In genomic region chr14:75981426-75981825, GRCh38 we compare ENCODE assay signal across 8 cellular contexts. TPM values are rescaled to one million over a fixed set of nuclear protein-coding genes. Genes with fewer than 3 reads are reported as not detected.
DNase-seq lines count a peak whose midpoint lies in the region; ATAC-seq and TF ChIP-seq lines count a peak whose summit lies in the region.

No MANE protein-coding gene starts in this region.

- H3K4me3 ChIP-seq in HCT116 (replicated peaks in 1 of 2; ENCODE audit: low read depth in 1 of 2, low read length in 2 of 2), result peak overlapping the region; percentile 53 to 86; a peak in 3 of 4 replicates
- H3K4me3 ChIP-seq in astrocyte of the spinal cord (ENCODE audit: low read depth, low read length), result peak overlapping the region; percentile 55

- no peak overlapping the region for H2AFZ ChIP-seq in HCT116 (ENCODE audit: low read depth, low read length, poor library complexity, severe bottlenecking)

- TF ChIP-seq RAD21 in HCT116 (IDR thresholded peaks at IDR 0.05; ENCODE audit: low read depth), result no peak

- BruUV-seq in HCT116 (replicated peaks; lab: Mats Ljungman, UMichigan), result TSS peak; percentile 72

- no peak for ATAC-seq in HCT116
- ATAC-seq in HG03469 (IDR thresholded peaks at IDR 0.05; ENCODE audit: unreplicated experiment), result no peak

- no peaks in the 10 kb centered on the region for H4K20me1 ChIP-seq in HCT116 (ENCODE audit: insufficient read depth)

- CTCF ChIA-PET in HCT116 (lab: Charles Lee), result interaction anchor here (1.3 to 7.2 kb wide), 10 partner anchors 8 to 421 kb away, joined by 3 to 176 read pairs (median 7); no protein-coding TSS in a partner anchor

- no peaks in the 10 kb centered on the region for H3K9me2 ChIP-seq in HCT116 (ENCODE audit: insufficient read depth)

- H3K27me3 ChIP-seq in HCT116 (ENCODE audit: insufficient read depth, low read length) (no peaks in the 10 kb centered on the region), layer of hippocampus (ENCODE audit: control insufficient read depth, insufficient read depth, low read length) (no peaks in the 10 kb centered on the region)

- TF ChIP-seq CTCF in HCT116 (IDR thresholded peaks at IDR 0.05 in 2 of 3, conservative IDR thresholded peaks at IDR 0.05 in 1 of 3; ENCODE audit: borderline replicate concordance in 1 of 3, insufficient read depth in 1 of 3, low read depth in 2 of 3, low read length in 2 of 3), result no peak
- no peak for TF ChIP-seq CTCF in astrocyte of the spinal cord (IDR thresholded peaks at IDR 0.05; ENCODE audit: low read depth, low read length)

- POLR2A ChIA-PET in HCT116 (lab: Charles Lee), result no interaction called here

- peaks cover 12 to 23% of the 10 kb centered on the region in 2 experiments for H3K4me1 ChIP-seq in HCT116 (ENCODE audit: control insufficient read depth in 1 of 2, insufficient read depth in 2 of 2, low read length in 2 of 2)

- RAD21 ChIA-PET in HCT116 (lab: Charles Lee; ENCODE audit: low non-redundant PET in 1 of 2, low total read pairs in 2 of 2, uncharacterized antibody in 2 of 2, unreplicated experiment in 2 of 2), result interaction anchor here (0.6 to 3.3 kb wide), 9 partner anchors 34 to 273 kb away, joined by 3 to 16 read pairs (median 9); no protein-coding TSS in a partner anchor

- intact Hi-C loops in HCT116 (cut with micrococcal nuclease), result no loop called here

- TF ChIP-seq POLR2A in HCT116 (IDR thresholded peaks at IDR 0.05; ENCODE audit: borderline replicate concordance, extremely low read depth, insufficient read depth, insufficient read length), result no peak

- H3K4me2 ChIP-seq in HCT116 (ENCODE audit: low read length), result peak overlapping the region; percentile 99

- no peak overlapping the region for H3K27ac ChIP-seq in HCT116 (ENCODE audit: low read depth, low read length)
- peak overlapping the region; percentile 89 for H3K27ac ChIP-seq in layer of hippocampus (ENCODE audit: low read depth, low read length)

- H3K9me3 ChIP-seq in HCT116 (ENCODE audit: control insufficient read depth in 1 of 2, insufficient read depth in 1 of 2, low read depth in 1 of 2, low read length in 2 of 2), result no peaks in the 10 kb centered on the region

- DNase-seq in DMS153 treated with DMSO at 0.1 percent for 48 hours (lab: John Stamatoyannopoulos, UW; ENCODE audit: unreplicated experiment), result peak; percentile 5
- no peak for DNase-seq in DMS153 (lab: John Stamatoyannopoulos, UW)
- no peak for DNase-seq in HCT116 (ENCODE audit: low read depth, low spot score)
- peak; percentile 90 for DNase-seq in NCI-H69 (lab: John Stamatoyannopoulos, UW)
- DNase-seq in astrocyte of the spinal cord (ENCODE audit: low read depth, low spot score), result no peak
- DNase-seq in stimulated activated CD4-positive, alpha-beta T cell treated with anti-CD3 and anti-CD28 coated beads, TNF-alpha, amount 100 ng/mL, for 24 hours (ENCODE audit: low read depth in 3 of 3), result peak in 2 of 3 experiments; percentile 6 to 32

- H3K9ac ChIP-seq in HCT116 (ENCODE audit: low read length), result peak overlapping the region; percentile 77; the same call in 1 of the 2 replicates

- H3K36me3 ChIP-seq in HCT116 (ENCODE audit: control insufficient read depth in 1 of 2, insufficient read depth in 2 of 2, low read length in 2 of 2), result no peaks in the 10 kb centered on the region

- in situ Hi-C loops in astrocyte of the spinal cord (cut with HindIII; ENCODE audit: low sequenced_read_pairs), result no loop called here

- 0 out of 2 replicates have a peak, but pooled peaks cover 2% of the 10 kb centered on the region for H3K79me2 ChIP-seq in HCT116 (ENCODE audit: insufficient read depth, low read length)

TF ChIP-seq in HCT116, 20 proteins besides CTCF, POLR2A, EP300 and RAD21:
- TF ChIP-seq, protein P1, sequence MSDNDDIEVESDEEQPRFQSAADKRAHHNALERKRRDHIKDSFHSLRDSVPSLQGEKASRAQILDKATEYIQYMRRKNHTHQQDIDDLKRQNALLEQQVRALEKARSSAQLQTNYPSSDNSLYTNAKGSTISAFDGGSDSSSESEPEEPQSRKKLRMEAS (IDR thresholded peaks at IDR 0.05), result no peak
- TF ChIP-seq FOSL1 (IDR thresholded peaks at IDR 0.05; ENCODE audit: low read depth) (no peak), ZNF274 (IDR thresholded peaks at IDR 0.05; ENCODE audit: low read depth, low read length) (no peak), TCF7L2 (IDR thresholded peaks at IDR 0.05; ENCODE audit: borderline replicate concordance, extremely low read depth, insufficient read depth, insufficient read length) (no peak), YY1 (IDR thresholded peaks at IDR 0.05; ENCODE audit: extremely low read depth, insufficient replicate concordance, low read depth, low read length) (no peak), ZFX (IDR thresholded peaks at IDR 0.05) (no peak), SRF (IDR thresholded peaks at IDR 0.05; ENCODE audit: low read depth) (no peak), SP1 (IDR thresholded peaks at IDR 0.05; ENCODE audit: low read depth) (no peak), EGR1 (IDR thresholded peaks at IDR 0.05; ENCODE audit: low read depth) (no peak), EZH2phosphoT487 (IDR thresholded peaks at IDR 0.05; ENCODE audit: borderline replicate concordance) (no peak), JUND (IDR thresholded peaks at IDR 0.05) (no peak), ELF1 (IDR thresholded peaks at IDR 0.05; ENCODE audit: borderline replicate concordance, low read depth) (no peak), ZBTB33 (IDR thresholded peaks at IDR 0.05; ENCODE audit: extremely low read depth, insufficient replicate concordance, low read length) (no peak), SIN3A (IDR thresholded peaks at IDR 0.05; ENCODE audit: low read depth) (no peak)
TF ChIP-seq in HCT116: peak in this region for 0.

RNA-seq across cellular contexts. Expression of gene TGFB3, which starts 0.4 kb away (rescaled TPM):
- 1.6 TPM for total RNA-seq in HCT116 (2021; ENCODE audit: unreplicated experiment)
- polyA plus RNA-seq in HCT116 (2012), result 1.7 and 2.0 TPM in 2 replicates

RNA-seq across cellular contexts. Expression of gene IFT43, which starts 4.1 kb away (rescaled TPM):
- 24.2 TPM for total RNA-seq in HCT116 (2021; ENCODE audit: unreplicated experiment)
- 29.0 and 33.9 TPM in 2 replicates for polyA plus RNA-seq in HCT116 (2012)

Comparison
In these comparisons a context has a peak if more than half of its experiments do, and no peak if none do; other contexts are left out.
1. DNase-seq: peak in DMS153 treated with DMSO at 0.1 percent for 48 hours (single experiment), NCI-H69 (single experiment) and stimulated activated CD4-positive, alpha-beta T cell treated with anti-CD3 and anti-CD28 coated beads, TNF-alpha, amount 100 ng/mL, for 24 hours (2 of 3); none in DMS153 (single experiment), HCT116 (single experiment) and astrocyte of the spinal cord (single experiment).